ENCODE assay signal across 8 cellular contexts in the genomic region with DNA sequence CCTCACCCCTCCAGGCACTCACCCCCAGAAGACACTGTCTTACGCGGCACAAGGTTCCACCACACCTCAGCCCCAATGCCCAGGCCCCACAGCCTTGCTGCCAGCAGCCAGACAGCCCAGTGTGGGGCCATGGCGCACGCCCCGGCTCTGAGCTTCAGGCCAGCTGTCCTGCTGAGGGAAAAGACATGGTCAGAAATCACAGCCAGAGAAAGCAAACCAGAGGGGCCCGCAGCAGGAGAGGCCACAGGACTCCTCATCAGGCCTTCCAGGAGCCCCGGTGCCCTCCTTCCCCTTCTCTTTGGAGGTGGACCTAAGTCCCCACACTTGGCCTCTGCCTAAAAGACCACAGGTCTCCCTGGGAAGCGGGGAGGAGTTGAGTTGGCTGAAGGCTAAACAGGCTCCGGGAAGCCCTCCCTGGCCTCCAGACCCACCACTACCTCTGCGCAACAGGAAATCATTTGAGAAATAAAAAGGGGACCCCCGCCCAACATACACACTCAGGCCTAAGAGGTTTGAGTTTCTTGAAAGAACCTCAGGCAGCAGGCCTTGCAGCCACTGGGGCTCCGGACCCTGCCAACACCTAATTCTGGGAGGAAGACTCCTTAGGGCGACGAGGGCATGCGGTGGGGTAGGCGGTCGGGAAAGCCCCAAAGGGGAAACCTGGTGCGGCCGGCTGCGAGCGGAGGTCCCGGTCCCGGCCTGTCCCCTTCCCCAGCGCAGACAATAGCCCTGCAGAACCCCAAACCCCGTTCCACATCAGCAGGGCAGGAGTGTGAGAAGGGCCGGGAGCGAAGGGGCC.
DNase-seq lines count a peak whose midpoint lies in the region; ATAC-seq and TF ChIP-seq lines count a peak whose summit lies in the region.

No MANE protein-coding gene starts in this region.

- peaks cover 6% of the 10 kb centered on the region for H3K27me3 Mint-ChIP-seq in activated naive CD8-positive, alpha-beta T cell treated with anti-CD3 and anti-CD28 coated beads, Interleukin-2, amount 50 U/mL, for 24 hours

- ATAC-seq in HG03432 (IDR thresholded peaks at IDR 0.05; ENCODE audit: unreplicated experiment) (peak; percentile 15), GM19035 (IDR thresholded peaks at IDR 0.05; ENCODE audit: unreplicated experiment) (no peak)
- peak; percentile 5 for ATAC-seq in activated naive CD8-positive, alpha-beta T cell treated with anti-CD3 and anti-CD28 coated beads, Interleukin-2, amount 50 U/mL, for 24 hours
- peak; percentile 28 for ATAC-seq in stimulated activated naive CD8-positive, alpha-beta T cell treated with anti-CD3 and anti-CD28 coated beads, Interleukin-15, Interleukin-2, amounts not matched to agents 100 U/mL and 50 U/mL, for 24 hours

- no peaks in the 10 kb centered on the region for H3K36me3 Mint-ChIP-seq in activated naive CD8-positive, alpha-beta T cell treated with anti-CD3 and anti-CD28 coated beads, Interleukin-2, amount 50 U/mL, for 24 hours (ENCODE audit: low read depth)

- H3K4me1 Mint-ChIP-seq in activated naive CD8-positive, alpha-beta T cell treated with anti-CD3 and anti-CD28 coated beads, Interleukin-2, amount 50 U/mL, for 24 hours = peaks cover 33% of the 10 kb centered on the region

- H3K9me3 Mint-ChIP-seq in activated naive CD8-positive, alpha-beta T cell treated with anti-CD3 and anti-CD28 coated beads, Interleukin-2, amount 50 U/mL, for 24 hours = no peaks in the 10 kb centered on the region

- H3K4me3 Mint-ChIP-seq in activated naive CD8-positive, alpha-beta T cell treated with anti-CD3 and anti-CD28 coated beads, Interleukin-2, amount 50 U/mL, for 24 hours = peak overlapping the region; percentile 82

- peak overlapping the region; percentile 77 for H3K27ac Mint-ChIP-seq in activated naive CD8-positive, alpha-beta T cell treated with anti-CD3 and anti-CD28 coated beads, Interleukin-2, amount 50 U/mL, for 24 hours

- peak; percentile 61 for DNase-seq in activated naive CD8-positive, alpha-beta T cell treated with anti-CD3 and anti-CD28 coated beads, Interleukin-2, amount 50 U/mL, for 24 hours
- DNase-seq in islet precursor cell = peak; percentile 53
- no peak for DNase-seq in stimulated activated naive CD8-positive, alpha-beta T cell treated with anti-CD3 and anti-CD28 coated beads, Interleukin-15, Interleukin-2, amounts not matched to agents 100 U/mL and 50 U/mL, for 24 hours
- no peak for DNase-seq in NCI-H187 treated with DMSO at 0.1 percent for 48 hours (lab: John Stamatoyannopoulos, UW)
- DNase-seq in NOMO-1 treated with DMSO at 0.1 percent for 48 hours (lab: John Stamatoyannopoulos, UW; ENCODE audit: unreplicated experiment) = no peak

- peak; percentile 56 for TF ChIP-seq POLR2A in GM10847 (IDR thresholded peaks at IDR 0.05; ENCODE audit: extremely low read depth, insufficient read length)

Comparison
In these comparisons a context has a peak if more than half of its experiments do, and no peak if none do; other contexts are left out.
1. DNase-seq: peak in activated naive CD8-positive, alpha-beta T cell treated with anti-CD3 and anti-CD28 coated beads, Interleukin-2, amount 50 U/mL, for 24 hours (single experiment) and islet precursor cell (single experiment); none in stimulated activated naive CD8-positive, alpha-beta T cell treated with anti-CD3 and anti-CD28 coated beads, Interleukin-15, Interleukin-2, amounts not matched to agents 100 U/mL and 50 U/mL, for 24 hours (single experiment), NCI-H187 treated with DMSO at 0.1 percent for 48 hours (single experiment) and NOMO-1 treated with DMSO at 0.1 percent for 48 hours (single experiment).